Comparison of ENCODE assay signal across 16 cellular contexts in genomic region chr5:172142709-172143215, GRCh38. TPM values are rescaled to one million over a fixed set of nuclear protein-coding genes. Genes with fewer than 3 reads are reported as not detected.
DNase-seq lines count a peak whose midpoint lies in the region; ATAC-seq and TF ChIP-seq lines count a peak whose summit lies in the region.
"Had no signal": no experiment of that assay in that cellular context is flagged by ENCODE, and none has a peak within 500 bp of the region (broad histone marks: within the 10 kb centered on the region; RNA-seq: fewer than 3 reads in every experiment).

No MANE protein-coding gene starts in this region.

- no peak overlapping the region for H3K4me3 ChIP-seq in SJSA1
- H3K4me3 ChIP-seq in foreskin fibroblast (ENCODE audit: low read depth in 1 of 2, low read length in 2 of 2): no peak overlapping the region
- H3K4me3 ChIP-seq: A549, ovary had no signal

- no peaks in the 10 kb centered on the region for H3K27me3 Mint-ChIP-seq in activated CD4-positive, alpha-beta T cell treated with anti-CD3 and anti-CD28 coated beads, Interleukin-2, amount 10 ng/mL, durations not matched to agents 7 days and 5 days
- no peaks in the 10 kb centered on the region for H3K27me3 Mint-ChIP-seq in effector memory CD8-positive, alpha-beta T cell
- H3K27me3 Mint-ChIP-seq in progenitor cell of endocrine pancreas: no peaks in the 10 kb centered on the region
- no peaks in the 10 kb centered on the region for H3K27me3 Mint-ChIP-seq in Calu3 (ENCODE audit: unreplicated experiment)
- H3K27me3 Mint-ChIP-seq: type B pancreatic cell had no signal

- intact Hi-C loops in Calu3 (cut with micrococcal nuclease; ENCODE audit: unreplicated experiment): no loop called here

- H3K9me3 ChIP-seq in SJSA1 (replicated peaks): no peaks in the 10 kb centered on the region
- H3K9me3 ChIP-seq: A549, ovary had no signal

- peak overlapping the region; percentile 16; the same call in 1 of the 2 replicates for H3K27ac ChIP-seq in SJSA1
- H3K27ac ChIP-seq: A549, ovary had no signal

- H3K4me1 ChIP-seq in SJSA1 (replicated peaks): peaks cover 49% of the 10 kb centered on the region

- POLR2A ChIA-PET in activated CD4-positive, alpha-beta T cell treated with anti-CD3 and anti-CD28 coated beads, Interleukin-2, amount 10 ng/mL, durations not matched to agents 7 days and 5 days (lab: Charles Lee): no interaction called here

- TF ChIP-seq CTCF in progenitor cell of endocrine pancreas (IDR thresholded peaks at IDR 0.05; ENCODE audit: unreplicated experiment) (no peak), foreskin fibroblast (IDR thresholded peaks at IDR 0.05; ENCODE audit: low read depth, low read length) (no peak), Calu3 (IDR thresholded peaks at IDR 0.05; ENCODE audit: unreplicated experiment) (no peak)

- BruUV-seq in Calu3 (replicated peaks; lab: Mats Ljungman, UMichigan): no TSS peak

- peaks cover 55% of the 10 kb centered on the region for H3K36me3 Mint-ChIP-seq in activated CD4-positive, alpha-beta T cell treated with anti-CD3 and anti-CD28 coated beads, Interleukin-2, amount 10 ng/mL, durations not matched to agents 7 days and 5 days (ENCODE audit: low read depth)
- peaks cover 43% of the 10 kb centered on the region for H3K36me3 Mint-ChIP-seq in effector memory CD8-positive, alpha-beta T cell (ENCODE audit: insufficient read depth)
- no peaks in the 10 kb centered on the region for H3K36me3 Mint-ChIP-seq in progenitor cell of endocrine pancreas (ENCODE audit: insufficient read depth)
- H3K36me3 Mint-ChIP-seq in Calu3 (ENCODE audit: insufficient read depth, unreplicated experiment): no peaks in the 10 kb centered on the region
- H3K36me3 Mint-ChIP-seq: type B pancreatic cell had no signal

- no peaks in the 10 kb centered on the region for H3K9me3 Mint-ChIP-seq in activated CD4-positive, alpha-beta T cell treated with anti-CD3 and anti-CD28 coated beads, Interleukin-2, amount 10 ng/mL, durations not matched to agents 7 days and 5 days
- no peaks in the 10 kb centered on the region for H3K9me3 Mint-ChIP-seq in effector memory CD8-positive, alpha-beta T cell
- no peaks in the 10 kb centered on the region for H3K9me3 Mint-ChIP-seq in progenitor cell of endocrine pancreas (ENCODE audit: low read depth)
- no peaks in the 10 kb centered on the region for H3K9me3 Mint-ChIP-seq in Calu3 (ENCODE audit: low read depth, unreplicated experiment)

- no peak for DNase-seq in activated CD4-positive, alpha-beta T cell treated with anti-CD3 and anti-CD28 coated beads, Interleukin-2, amount 10 ng/mL, durations not matched to agents 7 days and 5 days
- no peak for DNase-seq in activated CD4-positive, alpha-beta T cell treated with anti-CD3 and anti-CD28 coated beads, Interleukin-2, amount 50 U/mL, for 1 hour
- DNase-seq in SJSA1 (ENCODE audit: low read depth in 1 of 2, low spot score in 2 of 2) (peak; percentile 70 to 84), progenitor cell of endocrine pancreas (ENCODE audit: low spot score, unreplicated experiment) (no peak), foreskin fibroblast (no peak), hippocampal formation (lab: John Stamatoyannopoulos, UW) (no peak), Calu3 (no peak)
- DNase-seq in effector memory CD8-positive, alpha-beta T cell: no peak
- DNase-seq: caudate nucleus; DMS53; Karpas-422; mammary epithelial cell; stimulated activated CD4-positive, alpha-beta T cell treated with anti-CD3 and anti-CD28 coated beads, Interleukin-12 subunit alpha, Interleukin-12 subunit beta, amount 100 ng/mL, for 4 hours had no signal

- peaks cover 29% of the 10 kb centered on the region for H3K36me3 ChIP-seq in SJSA1
- H3K36me3 ChIP-seq: ovary had no signal

- peaks cover 71% of the 10 kb centered on the region for H3K4me1 Mint-ChIP-seq in activated CD4-positive, alpha-beta T cell treated with anti-CD3 and anti-CD28 coated beads, Interleukin-2, amount 10 ng/mL, durations not matched to agents 7 days and 5 days
- peaks cover 72 to 78% of the 10 kb centered on the region in 2 donors for H3K4me1 Mint-ChIP-seq in effector memory CD8-positive, alpha-beta T cell (ENCODE audit: low read depth in 2 of 2)
- H3K4me1 Mint-ChIP-seq in progenitor cell of endocrine pancreas (ENCODE audit: low read depth) (peaks cover 36% of the 10 kb centered on the region), Calu3 (ENCODE audit: low read depth, unreplicated experiment) (peaks cover 37% of the 10 kb centered on the region)

- no peak overlapping the region for H3K4me3 Mint-ChIP-seq in activated CD4-positive, alpha-beta T cell treated with anti-CD3 and anti-CD28 coated beads, Interleukin-2, amount 10 ng/mL, durations not matched to agents 7 days and 5 days
- peak overlapping the region; percentile 38 to 59 for H3K4me3 Mint-ChIP-seq in effector memory CD8-positive, alpha-beta T cell
- no peak overlapping the region for H3K4me3 Mint-ChIP-seq in progenitor cell of endocrine pancreas (ENCODE audit: low read depth)
- no peak overlapping the region for H3K4me3 Mint-ChIP-seq in Calu3 (ENCODE audit: low read depth, unreplicated experiment)
- H3K4me3 Mint-ChIP-seq: type B pancreatic cell had no signal

- no peak for ATAC-seq in effector memory CD8-positive, alpha-beta T cell (replicated peaks)

- CTCF ChIA-PET in activated CD4-positive, alpha-beta T cell treated with anti-CD3 and anti-CD28 coated beads, Interleukin-2, amount 10 ng/mL, durations not matched to agents 7 days and 5 days (lab: Charles Lee): interaction anchor here (0.9 to 1.6 kb wide), 2 partner anchors 9 to 32 kb away, joined by 3 read pairs; no protein-coding TSS in a partner anchor
- CTCF ChIA-PET in Calu3 (lab: Charles Lee): no interaction called here

- H3K27me3 ChIP-seq in SJSA1 (replicated peaks): no peaks in the 10 kb centered on the region
- H3K27me3 ChIP-seq: ovary had no signal

- H3K27ac Mint-ChIP-seq in activated CD4-positive, alpha-beta T cell treated with anti-CD3 and anti-CD28 coated beads, Interleukin-2, amount 10 ng/mL, durations not matched to agents 7 days and 5 days: peak overlapping the region; percentile 68
- H3K27ac Mint-ChIP-seq in effector memory CD8-positive, alpha-beta T cell: peak overlapping the region; percentile 90 to 92
- H3K27ac Mint-ChIP-seq in progenitor cell of endocrine pancreas (peak overlapping the region; percentile 72), Calu3 (ENCODE audit: unreplicated experiment) (no peak overlapping the region)

RNA-seq across cellular contexts. Expression of gene STK10, which starts 45.3 kb away (rescaled TPM):
- 100 to 1,000 TPM; 299 to 312 TPM for total RNA-seq in activated CD4-positive, alpha-beta T cell treated with anti-CD3 and anti-CD28 coated beads, Interleukin-2, amount 10 ng/mL, durations not matched to agents 7 days and 5 days
- 27.0 and 45.9 TPM in 2 replicates for total RNA-seq in SJSA1 (2014; rRNA removed; shearing (Covaris generic))
- total RNA-seq in progenitor cell of endocrine pancreas (18.1 and 18.3 TPM in 2 replicates), Calu3 (2022) (27.4 and 32.1 TPM in 2 replicates)

RNA-seq across cellular contexts. Expression of gene EFCAB9, which starts 51.2 kb away (rescaled TPM):
- not detected for total RNA-seq in activated CD4-positive, alpha-beta T cell treated with anti-CD3 and anti-CD28 coated beads, Interleukin-2, amount 10 ng/mL, durations not matched to agents 7 days and 5 days
- not detected in 2 replicates for total RNA-seq in SJSA1 (2014; rRNA removed; shearing (Covaris generic))
- total RNA-seq in progenitor cell of endocrine pancreas (not detected in 2 replicates), Calu3 (2022) (not detected in 2 replicates)
- total RNA-seq: mammary epithelial cell, ovary had no signal

Comparison
In these comparisons a context has a peak if more than half of its experiments do, and no peak if none do; other contexts are left out.
1. DNase-seq: peak in SJSA1 (2 of 2); none in activated CD4-positive, alpha-beta T cell treated with anti-CD3 and anti-CD28 coated beads, Interleukin-2, amount 10 ng/mL, durations not matched to agents 7 days and 5 days (single experiment), activated CD4-positive, alpha-beta T cell treated with anti-CD3 and anti-CD28 coated beads, Interleukin-2, amount 50 U/mL, for 1 hour (single experiment), effector memory CD8-positive, alpha-beta T cell (0 of 3), progenitor cell of endocrine pancreas (single experiment), foreskin fibroblast (0 of 2), hippocampal formation (0 of 2) and Calu3 (single experiment).
2. H3K4me3 Mint-ChIP-seq: peak in effector memory CD8-positive, alpha-beta T cell (2 of 2); none in activated CD4-positive, alpha-beta T cell treated with anti-CD3 and anti-CD28 coated beads, Interleukin-2, amount 10 ng/mL, durations not matched to agents 7 days and 5 days (single experiment), progenitor cell of endocrine pancreas (single experiment) and Calu3 (single experiment).